Comparison of ENCODE assay signal across 1 cellular context in genomic region chr17:30395398-30396022, GRCh38.
TF ChIP-seq lines count a peak whose summit lies in the region.

No MANE protein-coding gene starts in this region.

TF ChIP-seq in GM12878, 131 proteins besides CTCF, POLR2A, EP300 and RAD21 (continued from another document):
- no peak for TF ChIP-seq MEF2A (IDR thresholded peaks at IDR 0.05; ENCODE audit: insufficient read depth, low read depth, low read length)
- no peak for TF ChIP-seq ZZZ3 (IDR thresholded peaks at IDR 0.05; ENCODE audit: control insufficient read depth, insufficient read length, low read depth)
- no peak for TF ChIP-seq PRDM15 (CRISPR knock-in tag; IDR thresholded peaks at IDR 0.05)
- TF ChIP-seq SUPT20H (IDR thresholded peaks at IDR 0.05; ENCODE audit: borderline replicate concordance, control insufficient read depth, low read depth, low read length), result no peak
- no peak for TF ChIP-seq MTA2 (IDR thresholded peaks at IDR 0.05; ENCODE audit: low read depth)
- TF ChIP-seq SP1 (IDR thresholded peaks at IDR 0.05; ENCODE audit: low read depth, low read length), result no peak
- TF ChIP-seq, protein P1, sequence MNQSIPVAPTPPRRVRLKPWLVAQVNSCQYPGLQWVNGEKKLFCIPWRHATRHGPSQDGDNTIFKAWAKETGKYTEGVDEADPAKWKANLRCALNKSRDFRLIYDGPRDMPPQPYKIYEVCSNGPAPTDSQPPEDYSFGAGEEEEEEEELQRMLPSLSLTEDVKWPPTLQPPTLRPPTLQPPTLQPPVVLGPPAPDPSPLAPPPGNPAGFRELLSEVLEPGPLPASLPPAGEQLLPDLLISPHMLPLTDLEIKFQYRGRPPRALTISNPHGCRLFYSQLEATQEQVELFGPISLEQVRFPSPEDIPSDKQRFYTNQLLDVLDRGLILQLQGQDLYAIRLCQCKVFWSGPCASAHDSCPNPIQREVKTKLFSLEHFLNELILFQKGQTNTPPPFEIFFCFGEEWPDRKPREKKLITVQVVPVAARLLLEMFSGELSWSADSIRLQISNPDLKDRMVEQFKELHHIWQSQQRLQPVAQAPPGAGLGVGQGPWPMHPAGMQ (IDR thresholded peaks at IDR 0.05; ENCODE audit: borderline replicate concordance), result no peak
- TF ChIP-seq RFX5 (IDR thresholded peaks at IDR 0.05; ENCODE audit: low read depth, low read length), result no peak
- TF ChIP-seq, protein P2, sequence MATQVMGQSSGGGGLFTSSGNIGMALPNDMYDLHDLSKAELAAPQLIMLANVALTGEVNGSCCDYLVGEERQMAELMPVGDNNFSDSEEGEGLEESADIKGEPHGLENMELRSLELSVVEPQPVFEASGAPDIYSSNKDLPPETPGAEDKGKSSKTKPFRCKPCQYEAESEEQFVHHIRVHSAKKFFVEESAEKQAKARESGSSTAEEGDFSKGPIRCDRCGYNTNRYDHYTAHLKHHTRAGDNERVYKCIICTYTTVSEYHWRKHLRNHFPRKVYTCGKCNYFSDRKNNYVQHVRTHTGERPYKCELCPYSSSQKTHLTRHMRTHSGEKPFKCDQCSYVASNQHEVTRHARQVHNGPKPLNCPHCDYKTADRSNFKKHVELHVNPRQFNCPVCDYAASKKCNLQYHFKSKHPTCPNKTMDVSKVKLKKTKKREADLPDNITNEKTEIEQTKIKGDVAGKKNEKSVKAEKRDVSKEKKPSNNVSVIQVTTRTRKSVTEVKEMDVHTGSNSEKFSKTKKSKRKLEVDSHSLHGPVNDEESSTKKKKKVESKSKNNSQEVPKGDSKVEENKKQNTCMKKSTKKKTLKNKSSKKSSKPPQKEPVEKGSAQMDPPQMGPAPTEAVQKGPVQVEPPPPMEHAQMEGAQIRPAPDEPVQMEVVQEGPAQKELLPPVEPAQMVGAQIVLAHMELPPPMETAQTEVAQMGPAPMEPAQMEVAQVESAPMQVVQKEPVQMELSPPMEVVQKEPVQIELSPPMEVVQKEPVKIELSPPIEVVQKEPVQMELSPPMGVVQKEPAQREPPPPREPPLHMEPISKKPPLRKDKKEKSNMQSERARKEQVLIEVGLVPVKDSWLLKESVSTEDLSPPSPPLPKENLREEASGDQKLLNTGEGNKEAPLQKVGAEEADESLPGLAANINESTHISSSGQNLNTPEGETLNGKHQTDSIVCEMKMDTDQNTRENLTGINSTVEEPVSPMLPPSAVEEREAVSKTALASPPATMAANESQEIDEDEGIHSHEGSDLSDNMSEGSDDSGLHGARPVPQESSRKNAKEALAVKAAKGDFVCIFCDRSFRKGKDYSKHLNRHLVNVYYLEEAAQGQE (IDR thresholded peaks at IDR 0.05; ENCODE audit: low read depth, low read length), result no peak
- TF ChIP-seq E2F4 (IDR thresholded peaks at IDR 0.05; ENCODE audit: low read depth, low read length), result no peak
- TF ChIP-seq, protein P3, sequence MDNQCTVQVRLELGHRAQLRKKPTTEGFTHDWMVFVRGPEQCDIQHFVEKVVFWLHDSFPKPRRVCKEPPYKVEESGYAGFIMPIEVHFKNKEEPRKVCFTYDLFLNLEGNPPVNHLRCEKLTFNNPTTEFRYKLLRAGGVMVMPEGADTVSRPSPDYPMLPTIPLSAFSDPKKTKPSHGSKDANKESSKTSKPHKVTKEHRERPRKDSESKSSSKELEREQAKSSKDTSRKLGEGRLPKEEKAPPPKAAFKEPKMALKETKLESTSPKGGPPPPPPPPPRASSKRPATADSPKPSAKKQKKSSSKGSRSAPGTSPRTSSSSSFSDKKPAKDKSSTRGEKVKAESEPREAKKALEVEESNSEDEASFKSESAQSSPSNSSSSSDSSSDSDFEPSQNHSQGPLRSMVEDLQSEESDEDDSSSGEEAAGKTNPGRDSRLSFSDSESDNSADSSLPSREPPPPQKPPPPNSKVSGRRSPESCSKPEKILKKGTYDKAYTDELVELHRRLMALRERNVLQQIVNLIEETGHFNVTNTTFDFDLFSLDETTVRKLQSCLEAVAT (IDR thresholded peaks at IDR 0.05), result no peak
- no peak for TF ChIP-seq SPI1 (IDR thresholded peaks at IDR 0.05; ENCODE audit: borderline replicate concordance, insufficient read depth, low read depth, low read length)
- no peak for TF ChIP-seq FOS (IDR thresholded peaks at IDR 0.05; ENCODE audit: borderline replicate concordance, extremely low read depth, insufficient read length)
- TF ChIP-seq CBX5 (IDR thresholded peaks at IDR 0.05; ENCODE audit: low read depth), result no peak
